Comparison of ENCODE assay signal across 1 cellular context in the genomic region with DNA sequence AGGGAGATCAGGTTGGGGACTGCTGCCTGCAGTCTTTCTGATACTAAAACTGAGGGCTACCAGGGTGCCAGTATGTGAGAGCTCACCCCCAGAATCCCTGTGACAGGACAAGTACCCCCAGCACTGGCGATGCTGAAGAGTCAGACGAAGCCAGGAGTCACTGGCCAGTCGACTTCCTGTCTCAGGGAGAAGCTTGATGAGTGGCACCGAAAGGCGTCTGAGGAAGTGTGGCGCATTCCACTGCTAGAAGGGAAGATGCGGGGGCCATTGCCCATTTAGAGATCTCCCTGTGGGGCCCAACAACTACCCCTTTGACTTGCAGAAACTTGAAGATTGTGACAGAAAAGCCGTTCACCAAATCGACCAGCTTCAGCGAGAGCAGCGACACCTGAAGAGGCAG.
TF ChIP-seq lines count a peak whose summit lies in the region.

No MANE protein-coding gene starts in this region.

TF ChIP-seq in WTC11, 78 proteins besides CTCF, POLR2A, EP300 and RAD21 (continued from another document):
- TF ChIP-seq MAX (CRISPR knock-in tag; IDR thresholded peaks at IDR 0.05): no peak
- TF ChIP-seq, protein P1, sequence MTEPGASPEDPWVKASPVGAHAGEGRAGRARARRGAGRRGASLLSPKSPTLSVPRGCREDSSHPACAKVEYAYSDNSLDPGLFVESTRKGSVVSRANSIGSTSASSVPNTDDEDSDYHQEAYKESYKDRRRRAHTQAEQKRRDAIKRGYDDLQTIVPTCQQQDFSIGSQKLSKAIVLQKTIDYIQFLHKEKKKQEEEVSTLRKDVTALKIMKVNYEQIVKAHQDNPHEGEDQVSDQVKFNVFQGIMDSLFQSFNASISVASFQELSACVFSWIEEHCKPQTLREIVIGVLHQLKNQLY (CRISPR knock-in tag; IDR thresholded peaks at IDR 0.05): no peak
